1 cellular context compared by ENCODE assay signal in the genomic region with DNA sequence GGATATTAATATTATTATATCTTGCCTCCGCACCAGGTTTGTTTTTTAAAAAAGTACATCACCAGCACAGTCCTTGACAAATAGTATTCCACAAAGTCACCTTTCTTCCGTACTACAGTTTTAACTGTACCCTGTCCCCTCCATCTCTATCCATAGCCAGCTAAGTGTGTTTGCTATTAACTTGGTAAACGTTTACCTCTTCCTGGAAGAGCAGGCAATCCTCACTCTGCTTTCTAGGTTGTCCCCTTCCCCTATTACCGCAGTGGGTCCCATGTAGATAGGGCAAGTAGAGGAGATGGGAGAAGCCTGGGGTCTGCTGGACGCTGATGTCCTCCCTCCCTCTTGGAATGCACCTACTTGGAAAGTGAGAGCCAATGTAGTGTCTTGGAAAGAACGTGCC.
TF ChIP-seq lines count a peak whose summit lies in the region.

No MANE protein-coding gene starts in this region.

TF ChIP-seq in GM23338, 12 proteins besides CTCF, POLR2A, EP300 and RAD21 (continued from another document):
- TF ChIP-seq, protein P1, sequence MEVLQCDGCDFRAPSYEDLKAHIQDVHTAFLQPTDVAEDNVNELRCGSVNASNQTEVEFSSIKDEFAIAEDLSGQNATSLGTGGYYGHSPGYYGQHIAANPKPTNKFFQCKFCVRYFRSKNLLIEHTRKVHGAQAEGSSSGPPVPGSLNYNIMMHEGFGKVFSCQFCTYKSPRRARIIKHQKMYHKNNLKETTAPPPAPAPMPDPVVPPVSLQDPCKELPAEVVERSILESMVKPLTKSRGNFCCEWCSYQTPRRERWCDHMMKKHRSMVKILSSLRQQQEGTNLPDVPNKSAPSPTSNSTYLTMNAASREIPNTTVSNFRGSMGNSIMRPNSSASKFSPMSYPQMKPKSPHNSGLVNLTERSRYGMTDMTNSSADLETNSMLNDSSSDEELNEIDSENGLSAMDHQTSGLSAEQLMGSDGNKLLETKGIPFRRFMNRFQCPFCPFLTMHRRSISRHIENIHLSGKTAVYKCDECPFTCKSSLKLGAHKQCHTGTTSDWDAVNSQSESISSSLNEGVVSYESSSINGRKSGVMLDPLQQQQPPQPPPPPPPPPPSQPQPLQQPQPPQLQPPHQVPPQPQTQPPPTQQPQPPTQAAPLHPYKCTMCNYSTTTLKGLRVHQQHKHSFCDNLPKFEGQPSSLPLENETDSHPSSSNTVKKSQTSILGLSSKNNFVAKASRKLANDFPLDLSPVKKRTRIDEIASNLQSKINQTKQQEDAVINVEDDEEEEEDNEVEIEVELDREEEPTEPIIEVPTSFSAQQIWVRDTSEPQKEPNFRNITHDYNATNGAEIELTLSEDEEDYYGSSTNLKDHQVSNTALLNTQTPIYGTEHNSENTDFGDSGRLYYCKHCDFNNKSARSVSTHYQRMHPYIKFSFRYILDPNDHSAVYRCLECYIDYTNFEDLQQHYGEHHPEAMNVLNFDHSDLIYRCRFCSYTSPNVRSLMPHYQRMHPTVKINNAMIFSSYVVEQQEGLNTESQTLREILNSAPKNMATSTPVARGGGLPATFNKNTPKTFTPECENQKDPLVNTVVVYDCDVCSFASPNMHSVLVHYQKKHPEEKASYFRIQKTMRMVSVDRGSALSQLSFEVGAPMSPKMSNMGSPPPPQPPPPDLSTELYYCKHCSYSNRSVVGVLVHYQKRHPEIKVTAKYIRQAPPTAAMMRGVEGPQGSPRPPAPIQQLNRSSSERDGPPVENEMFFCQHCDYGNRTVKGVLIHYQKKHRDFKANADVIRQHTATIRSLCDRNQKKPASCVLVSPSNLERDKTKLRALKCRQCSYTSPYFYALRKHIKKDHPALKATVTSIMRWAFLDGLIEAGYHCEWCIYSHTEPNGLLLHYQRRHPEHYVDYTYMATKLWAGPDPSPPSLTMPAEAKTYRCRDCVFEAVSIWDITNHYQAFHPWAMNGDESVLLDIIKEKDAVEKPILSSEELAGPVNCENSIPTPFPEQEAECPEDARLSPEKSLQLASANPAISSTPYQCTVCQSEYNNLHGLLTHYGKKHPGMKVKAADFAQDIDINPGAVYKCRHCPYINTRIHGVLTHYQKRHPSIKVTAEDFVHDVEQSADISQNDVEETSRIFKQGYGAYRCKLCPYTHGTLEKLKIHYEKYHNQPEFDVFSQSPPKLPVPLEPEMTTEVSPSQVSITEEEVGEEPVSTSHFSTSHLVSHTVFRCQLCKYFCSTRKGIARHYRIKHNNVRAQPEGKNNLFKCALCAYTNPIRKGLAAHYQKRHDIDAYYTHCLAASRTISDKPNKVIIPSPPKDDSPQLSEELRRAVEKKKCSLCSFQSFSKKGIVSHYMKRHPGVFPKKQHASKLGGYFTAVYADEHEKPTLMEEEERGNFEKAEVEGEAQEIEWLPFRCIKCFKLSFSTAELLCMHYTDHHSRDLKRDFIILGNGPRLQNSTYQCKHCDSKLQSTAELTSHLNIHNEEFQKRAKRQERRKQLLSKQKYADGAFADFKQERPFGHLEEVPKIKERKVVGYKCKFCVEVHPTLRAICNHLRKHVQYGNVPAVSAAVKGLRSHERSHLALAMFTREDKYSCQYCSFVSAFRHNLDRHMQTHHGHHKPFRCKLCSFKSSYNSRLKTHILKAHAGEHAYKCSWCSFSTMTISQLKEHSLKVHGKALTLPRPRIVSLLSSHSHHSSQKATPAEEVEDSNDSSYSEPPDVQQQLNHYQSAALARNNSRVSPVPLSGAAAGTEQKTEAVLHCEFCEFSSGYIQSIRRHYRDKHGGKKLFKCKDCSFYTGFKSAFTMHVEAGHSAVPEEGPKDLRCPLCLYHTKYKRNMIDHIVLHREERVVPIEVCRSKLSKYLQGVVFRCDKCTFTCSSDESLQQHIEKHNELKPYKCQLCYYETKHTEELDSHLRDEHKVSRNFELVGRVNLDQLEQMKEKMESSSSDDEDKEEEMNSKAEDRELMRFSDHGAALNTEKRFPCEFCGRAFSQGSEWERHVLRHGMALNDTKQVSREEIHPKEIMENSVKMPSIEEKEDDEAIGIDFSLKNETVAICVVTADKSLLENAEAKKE (CRISPR knock-in tag; IDR thresholded peaks at IDR 0.05), result no peak
